In genomic region chr12:124517260-124518050, GRCh38 we compare ENCODE assay signal across 8 cellular contexts. TPM values are rescaled to one million over a fixed set of nuclear protein-coding genes. Genes with fewer than 3 reads are reported as not detected.
DNase-seq lines count a peak whose midpoint lies in the region; ATAC-seq and TF ChIP-seq lines count a peak whose summit lies in the region.

No MANE protein-coding gene starts in this region.

- no peak for TF ChIP-seq CTCF in VCaP (conservative IDR thresholded peaks at IDR 0.05)
- no peak for TF ChIP-seq CTCF in psoas muscle (IDR thresholded peaks at IDR 0.05)

- peak overlapping the region; percentile 100 for H3K27ac ChIP-seq in VCaP
- peak overlapping the region; percentile 97 for H3K27ac ChIP-seq in psoas muscle

- peaks cover 77% of the 10 kb centered on the region for H3K4me1 ChIP-seq in psoas muscle

- ATAC-seq in Right ventricle myocardium inferior: peak; percentile 29
- ATAC-seq in psoas muscle: peak; percentile 8 to 45 (median 26)
- ATAC-seq in GM18517 (IDR thresholded peaks at IDR 0.05; ENCODE audit: unreplicated experiment): no peak
- no peak for ATAC-seq in GM18502 (IDR thresholded peaks at IDR 0.05; ENCODE audit: poor library complexity, unreplicated experiment)
- ATAC-seq in GM21526 (IDR thresholded peaks at IDR 0.05; ENCODE audit: low FRiP score, unreplicated experiment): no peak

- H3K4me3 ChIP-seq in psoas muscle: peak overlapping the region; percentile 79

- no peaks in the 10 kb centered on the region for H3K9me3 ChIP-seq in psoas muscle

- TF ChIP-seq RAD21 in Ishikawa (IDR thresholded peaks at IDR 0.05; ENCODE audit: low read depth): no peak; the same call in 1 of the 2 replicates

- TF ChIP-seq EP300 in Ishikawa (IDR thresholded peaks at IDR 0.05; ENCODE audit: borderline replicate concordance): no peak

- DNase-seq in Right ventricle myocardium inferior (ENCODE audit: missing footprints): peak; percentile 84
- DNase-seq in psoas muscle: peak; percentile 69 to 84
- DNase-seq in RKO (ENCODE audit: low spot score): no peak

- no peaks in the 10 kb centered on the region for H3K27me3 ChIP-seq in psoas muscle (ENCODE audit: insufficient read depth in 3 of 3, low read length in 2 of 3)

- intact Hi-C loops in Right ventricle myocardium inferior (cut with DNase I) (loop anchor here (1.0 to 5.0 kb wide), 7 partner anchors 49 to 250 kb away; no protein-coding TSS in a partner anchor), psoas muscle (cut with DNase I) (loop anchor here (2.0 to 10.0 kb wide), 5 partner anchors 50 to 235 kb away; partner anchors contain the start of gene NCOR2 (in 2 of the 2))

- 2 to 4% (median 4%) methylated on average over 39 to 47 of the region's 47 CpGs for WGBS in psoas muscle, 3 donors

- H3K36me3 ChIP-seq in psoas muscle (ENCODE audit: insufficient read depth in 1 of 2, low read depth in 1 of 2): no peaks in the 10 kb centered on the region

TF ChIP-seq in Ishikawa, 13 proteins besides CTCF, POLR2A, EP300 and RAD21:
- peak; percentile 95 for TF ChIP-seq NFIC (IDR thresholded peaks at IDR 0.05)
- no peak for TF ChIP-seq CEBPB (IDR thresholded peaks at IDR 0.05)
- TF ChIP-seq CREB1 (IDR thresholded peaks at IDR 0.05; ENCODE audit: low read depth): no peak
- TF ChIP-seq TCF12 (IDR thresholded peaks at IDR 0.05; ENCODE audit: low read depth): peak; percentile 87
- TF ChIP-seq, protein P1, sequence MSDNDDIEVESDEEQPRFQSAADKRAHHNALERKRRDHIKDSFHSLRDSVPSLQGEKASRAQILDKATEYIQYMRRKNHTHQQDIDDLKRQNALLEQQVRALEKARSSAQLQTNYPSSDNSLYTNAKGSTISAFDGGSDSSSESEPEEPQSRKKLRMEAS (IDR thresholded peaks at IDR 0.05): no peak
- TF ChIP-seq, protein P2, sequence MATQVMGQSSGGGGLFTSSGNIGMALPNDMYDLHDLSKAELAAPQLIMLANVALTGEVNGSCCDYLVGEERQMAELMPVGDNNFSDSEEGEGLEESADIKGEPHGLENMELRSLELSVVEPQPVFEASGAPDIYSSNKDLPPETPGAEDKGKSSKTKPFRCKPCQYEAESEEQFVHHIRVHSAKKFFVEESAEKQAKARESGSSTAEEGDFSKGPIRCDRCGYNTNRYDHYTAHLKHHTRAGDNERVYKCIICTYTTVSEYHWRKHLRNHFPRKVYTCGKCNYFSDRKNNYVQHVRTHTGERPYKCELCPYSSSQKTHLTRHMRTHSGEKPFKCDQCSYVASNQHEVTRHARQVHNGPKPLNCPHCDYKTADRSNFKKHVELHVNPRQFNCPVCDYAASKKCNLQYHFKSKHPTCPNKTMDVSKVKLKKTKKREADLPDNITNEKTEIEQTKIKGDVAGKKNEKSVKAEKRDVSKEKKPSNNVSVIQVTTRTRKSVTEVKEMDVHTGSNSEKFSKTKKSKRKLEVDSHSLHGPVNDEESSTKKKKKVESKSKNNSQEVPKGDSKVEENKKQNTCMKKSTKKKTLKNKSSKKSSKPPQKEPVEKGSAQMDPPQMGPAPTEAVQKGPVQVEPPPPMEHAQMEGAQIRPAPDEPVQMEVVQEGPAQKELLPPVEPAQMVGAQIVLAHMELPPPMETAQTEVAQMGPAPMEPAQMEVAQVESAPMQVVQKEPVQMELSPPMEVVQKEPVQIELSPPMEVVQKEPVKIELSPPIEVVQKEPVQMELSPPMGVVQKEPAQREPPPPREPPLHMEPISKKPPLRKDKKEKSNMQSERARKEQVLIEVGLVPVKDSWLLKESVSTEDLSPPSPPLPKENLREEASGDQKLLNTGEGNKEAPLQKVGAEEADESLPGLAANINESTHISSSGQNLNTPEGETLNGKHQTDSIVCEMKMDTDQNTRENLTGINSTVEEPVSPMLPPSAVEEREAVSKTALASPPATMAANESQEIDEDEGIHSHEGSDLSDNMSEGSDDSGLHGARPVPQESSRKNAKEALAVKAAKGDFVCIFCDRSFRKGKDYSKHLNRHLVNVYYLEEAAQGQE (IDR thresholded peaks at IDR 0.05; ENCODE audit: low read depth): no peak
- no peak for TF ChIP-seq USF1 (IDR thresholded peaks at IDR 0.05)
- peak; percentile 96 for TF ChIP-seq ZBTB7A (IDR thresholded peaks at IDR 0.05; ENCODE audit: low read depth)
- TF ChIP-seq YY1 (IDR thresholded peaks at IDR 0.05; ENCODE audit: low read depth): no peak
- peak; percentile 55; the same call in 1 of the 2 replicates for TF ChIP-seq FOXM1 (IDR thresholded peaks at IDR 0.05; ENCODE audit: borderline replicate concordance, low read depth)
- TF ChIP-seq EGR1 (IDR thresholded peaks at IDR 0.05): no peak; the same call in 1 of the 2 replicates
- TF ChIP-seq TEAD4 (IDR thresholded peaks at IDR 0.05): no peak
- no peak for TF ChIP-seq TAF1 (IDR thresholded peaks at IDR 0.05; ENCODE audit: low read depth)
TF ChIP-seq in Ishikawa: peak in this region for 4.

RNA-seq across cellular contexts. Expression of gene NCOR2, which starts 50.0 kb away (rescaled TPM):
- 134 TPM for total RNA-seq in Right ventricle myocardium inferior
- 100 to 1,000 TPM; 134 to 164 (median 146) TPM for total RNA-seq in psoas muscle
- 10 to 100 TPM; 44.1 to 62.2 (median 60.9) TPM for polyA plus RNA-seq in psoas muscle

Comparison
In these comparisons a context has a peak if more than half of its experiments do, and no peak if none do; other contexts are left out.
1. ATAC-seq: peak in Right ventricle myocardium inferior (single experiment) and psoas muscle (4 of 4); none in GM18517 (single experiment), GM18502 (single experiment) and GM21526 (single experiment).